In the genomic region with DNA sequence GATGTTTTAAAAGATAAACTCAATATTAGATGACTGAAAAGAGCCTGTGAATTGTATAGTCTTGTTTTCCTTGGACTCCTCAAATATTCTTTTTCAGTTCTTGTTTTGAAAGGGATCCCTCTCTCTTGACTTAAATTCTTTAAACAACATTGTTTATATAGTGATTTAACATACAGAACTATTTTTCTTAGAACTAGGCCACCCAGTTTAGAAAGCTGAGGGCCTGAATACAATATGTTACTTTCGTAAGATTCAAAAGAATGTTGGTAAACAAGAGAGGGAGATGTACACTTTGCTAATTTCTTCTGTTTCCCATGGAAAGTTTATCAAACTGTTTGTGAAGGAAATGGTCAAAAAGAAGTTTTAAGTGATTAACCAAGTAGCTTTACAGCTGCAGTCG, we compare ENCODE assay signal across 27 cellular contexts. TPM values are rescaled to one million over a fixed set of nuclear protein-coding genes. Genes with fewer than 3 reads are reported as not detected.
"Had no signal": no experiment of that assay in that cellular context is flagged by ENCODE, and none has a peak within 500 bp of the region (broad histone marks: within the 10 kb centered on the region; RNA-seq: fewer than 3 reads in every experiment).

No MANE protein-coding gene starts in this region.

- H3K27ac ChIP-seq: breast epithelium, SK-N-MC had no signal

- H3K4me1 Mint-ChIP-seq: activated CD4-positive, alpha-beta T cell treated with anti-CD3 and anti-CD28 coated beads, Interleukin-2, amount 10 ng/mL, durations not matched to agents 7 days and 5 days; T-cell had no signal

- ATAC-seq: activated naive CD4-positive, alpha-beta T cell treated with anti-CD3 and anti-CD28 coated beads, Interleukin-2, amount 50 U/mL, for 72 hours; activated T-cell treated with anti-CD3 and anti-CD28 coated beads, Interleukin-2, amount 50 U/mL, for 4 hours; K562; PC-3; T-cell had no signal

- H3K27me3 Mint-ChIP-seq: activated CD4-positive, alpha-beta memory T cell treated with anti-CD3 and anti-CD28 coated beads for 36 hours; activated CD4-positive, alpha-beta T cell treated with anti-CD3 and anti-CD28 coated beads, Interleukin-2, amount 10 ng/mL, durations not matched to agents 7 days and 5 days; T-cell had no signal

- H3K4me3 Mint-ChIP-seq: activated CD4-positive, alpha-beta memory T cell treated with anti-CD3 and anti-CD28 coated beads for 36 hours; activated CD4-positive, alpha-beta T cell treated with anti-CD3 and anti-CD28 coated beads, Interleukin-2, amount 10 ng/mL, durations not matched to agents 7 days and 5 days; activated T-cell treated with anti-CD3 and anti-CD28 coated beads, Interleukin-2, amount 50 U/mL, for 4 hours; T-cell had no signal

- H3K27ac Mint-ChIP-seq: activated CD4-positive, alpha-beta memory T cell treated with anti-CD3 and anti-CD28 coated beads for 36 hours; activated CD4-positive, alpha-beta T cell treated with anti-CD3 and anti-CD28 coated beads, Interleukin-2, amount 10 ng/mL, durations not matched to agents 7 days and 5 days; activated naive CD4-positive, alpha-beta T cell treated with anti-CD3 and anti-CD28 coated beads, Interleukin-2, amount 50 U/mL, for 72 hours; T-cell had no signal

- H3K4me3 ChIP-seq: breast epithelium, K562, SK-N-MC had no signal

- H3K27me3 ChIP-seq: breast epithelium had no signal

- H3K36me3 ChIP-seq: breast epithelium had no signal

- FAIRE-seq: K562 had no signal

- DNase-seq: activated CD4-positive, alpha-beta memory T cell treated with anti-CD3 and anti-CD28 coated beads for 36 hours; activated CD4-positive, alpha-beta T cell treated with anti-CD3 and anti-CD28 coated beads, Interleukin-2, amount 10 ng/mL, durations not matched to agents 7 days and 5 days; activated CD4-positive, CD25-positive, alpha-beta regulatory T cell; activated CD8-positive, alpha-beta memory T cell treated with anti-CD3 and anti-CD28 coated beads for 24 hours; activated effector memory CD4-positive, alpha-beta T cell treated with anti-CD3 and anti-CD28 coated beads, Interleukin-2, amount 50 U/mL, for 16 hours; activated naive CD4-positive, alpha-beta T cell treated with Interleukin-2 at 50 U/mL for 16 hours; activated T-cell treated with anti-CD3 and anti-CD28 coated beads, Interleukin-2, amount 50 U/mL, for 4 hours; anterior cingulate cortex; caudate nucleus; Karpas-422; MM.1S; NCI-H1105 treated with DMSO at 0.1 percent for 48 hours; NCI-H146; NCI-H187 treated with DMSO at 0.1 percent for 48 hours; NCI-H2081 treated with DMSO at 0.1 percent for 48 hours; NCI-H446; NCI-H524; PC-3; SIG-M5; T-cell; T-helper 2 cell; T1000 had no signal

- H3K4me1 ChIP-seq: breast epithelium had no signal

RNA-seq across cellular contexts. Expression of a gene that starts 5.5 kb away (rescaled TPM):
- total RNA-seq: activated CD4-positive, alpha-beta memory T cell treated with anti-CD3 and anti-CD28 coated beads for 36 hours; activated CD4-positive, alpha-beta T cell treated with anti-CD3 and anti-CD28 coated beads, Interleukin-2, amount 10 ng/mL, durations not matched to agents 7 days and 5 days; activated naive CD4-positive, alpha-beta T cell treated with anti-CD3 and anti-CD28 coated beads, Interleukin-2, amount 50 U/mL, for 72 hours; activated T-cell treated with anti-CD3 and anti-CD28 coated beads, Interleukin-2, amount 50 U/mL, for 4 hours; breast epithelium; PC-3; T-cell had no signal
- polyA plus RNA-seq: adipose tissue had no signal
